In genomic region chr3:169458752-169459151, GRCh38 we compare ENCODE assay signal across 18 cellular contexts.
DNase-seq lines count a peak whose midpoint lies in the region; ATAC-seq, FAIRE-seq and TF ChIP-seq lines count a peak whose summit lies in the region.
"Had no signal": no experiment of that assay in that cellular context is flagged by ENCODE, and none has a peak within 500 bp of the region (broad histone marks: within the 10 kb centered on the region; RNA-seq: fewer than 3 reads in every experiment).

No MANE protein-coding gene starts in this region.

- no peak for TF ChIP-seq POLR2A in H54 (IDR thresholded peaks at IDR 0.05; ENCODE audit: low read depth, low read length)
- no peak for TF ChIP-seq POLR2A in Peyer's patch (IDR thresholded peaks at IDR 0.05)

- H3F3A ChIP-seq in Loucy (ENCODE audit: low read depth), result no peaks in the 10 kb centered on the region

- H3K9me3 ChIP-seq in Loucy (ENCODE audit: insufficient read depth, low read depth, low read length) (no peaks in the 10 kb centered on the region), Peyer's patch (no peaks in the 10 kb centered on the region)
- H3K9me3 ChIP-seq: A549 had no signal

- no peaks in the 10 kb centered on the region for H3K36me3 ChIP-seq in Loucy (ENCODE audit: insufficient read depth, low read length)
- no peaks in the 10 kb centered on the region for H3K36me3 ChIP-seq in Peyer's patch

- H3K27ac ChIP-seq in foreskin keratinocyte, result no peak overlapping the region
- no peak overlapping the region for H3K27ac ChIP-seq in Peyer's patch
- H3K27ac ChIP-seq: A549, GM23248 had no signal

- H3K4me3 ChIP-seq in Loucy (ENCODE audit: low read length, poor library complexity, severe bottlenecking) (no peak overlapping the region), epithelial cell of esophagus (ENCODE audit: low read length) (no peak overlapping the region), Peyer's patch (no peak overlapping the region)
- H3K4me3 ChIP-seq: A549, GM23248 had no signal

- H3K27me3 Mint-ChIP-seq in activated CD8-positive, alpha-beta memory T cell treated with anti-CD3 and anti-CD28 coated beads, Interleukin-2, amount 10 ng/mL, durations not matched to agents 7 days and 5 days, result no peaks in the 10 kb centered on the region

- 0 out of 2 replicates have a peak overlapping the region, but pooled peaks have one; percentile 11 for H2AFZ ChIP-seq in Loucy (ENCODE audit: low read length)
- H2AFZ ChIP-seq: GM23248 had no signal

- H3K27me3 ChIP-seq in Loucy (ENCODE audit: insufficient read depth, low read length, poor library complexity, severe bottlenecking) (no peaks in the 10 kb centered on the region), foreskin keratinocyte (no peaks in the 10 kb centered on the region), Peyer's patch (no peaks in the 10 kb centered on the region)

- no peaks in the 10 kb centered on the region for H4K20me1 ChIP-seq in Loucy (ENCODE audit: insufficient read depth, low read length, poor library complexity, severe bottlenecking)

- H3K4me1 ChIP-seq in Loucy (ENCODE audit: insufficient read depth, low read length, poor library complexity, severe bottlenecking), result peaks cover 10% of the 10 kb centered on the region
- H3K4me1 ChIP-seq in foreskin keratinocyte, result peaks cover 19% of the 10 kb centered on the region
- no peaks in the 10 kb centered on the region for H3K4me1 ChIP-seq in Peyer's patch
- H3K4me1 ChIP-seq: A549 had no signal

- H3K4me1 Mint-ChIP-seq in activated CD8-positive, alpha-beta memory T cell treated with anti-CD3 and anti-CD28 coated beads, Interleukin-2, amount 10 ng/mL, durations not matched to agents 7 days and 5 days, result no peaks in the 10 kb centered on the region
- H3K4me1 Mint-ChIP-seq: CD14-positive monocyte had no signal

- no peak for DNase-seq in H54 (ENCODE audit: insufficient read length, low spot score)
- peak; percentile 83 for DNase-seq in epithelial cell of esophagus (ENCODE audit: low read depth)
- DNase-seq in foreskin keratinocyte, result peak; percentile 36 to 74
- no peak for DNase-seq in Peyer's patch
- DNase-seq in stimulated activated CD4-positive, alpha-beta T cell treated with anti-CD3 and anti-CD28 coated beads, Interleukin-4, amount 100 ng/mL, for 24 hours, result no peak
- no peak for DNase-seq in activated CD8-positive, alpha-beta memory T cell treated with anti-CD3 and anti-CD28 coated beads, Interleukin-2, amount 10 ng/mL, durations not matched to agents 7 days and 5 days
- no peak for DNase-seq in AG08396 (ENCODE audit: low spot score)
- DNase-seq: CD8-positive, alpha-beta T cell; COR-L47; DMS79 treated with DMSO at 0.1 percent for 48 hours; EL; GM23248; H9 had no signal

- FAIRE-seq in H54 (lab: Jason Lieb, UNC), result peak; percentile 6
- FAIRE-seq: A549, G401.6, GM12891 had no signal

- no peak overlapping the region for H3K27ac Mint-ChIP-seq in activated CD8-positive, alpha-beta memory T cell treated with anti-CD3 and anti-CD28 coated beads, Interleukin-2, amount 10 ng/mL, durations not matched to agents 7 days and 5 days
- H3K27ac Mint-ChIP-seq: CD14-positive monocyte; CD8-positive, alpha-beta T cell; H9 had no signal

- no peaks in the 10 kb centered on the region for H3K79me2 ChIP-seq in Loucy (ENCODE audit: insufficient read depth, low read length)

- H3K36me3 Mint-ChIP-seq in activated CD8-positive, alpha-beta memory T cell treated with anti-CD3 and anti-CD28 coated beads, Interleukin-2, amount 10 ng/mL, durations not matched to agents 7 days and 5 days, result no peaks in the 10 kb centered on the region
- H3K36me3 Mint-ChIP-seq: CD14-positive monocyte; CD8-positive, alpha-beta T cell had no signal

- no peaks in the 10 kb centered on the region for H3K9me3 Mint-ChIP-seq in activated CD8-positive, alpha-beta memory T cell treated with anti-CD3 and anti-CD28 coated beads, Interleukin-2, amount 10 ng/mL, durations not matched to agents 7 days and 5 days (ENCODE audit: low read depth)
- H3K9me3 Mint-ChIP-seq: CD8-positive, alpha-beta T cell; H9 had no signal

- H3K9ac ChIP-seq in Loucy (ENCODE audit: low read depth, low read length, poor library complexity, severe bottlenecking), result no peak overlapping the region
- H3K9ac ChIP-seq: GM23248 had no signal

- TF ChIP-seq CTCF in Loucy (conservative IDR thresholded peaks at IDR 0.05; ENCODE audit: low read length) (no peak), epithelial cell of esophagus (IDR thresholded peaks at IDR 0.05; ENCODE audit: insufficient read depth, low read depth, low read length, missing control alignments) (no peak), foreskin keratinocyte (conservative IDR thresholded peaks at IDR 0.05) (no peak), Peyer's patch (IDR thresholded peaks at IDR 0.05) (no peak)

- ATAC-seq in foreskin keratinocyte, result peak; percentile 49
- no peak for ATAC-seq in activated CD8-positive, alpha-beta memory T cell treated with anti-CD3 and anti-CD28 coated beads, Interleukin-2, amount 10 ng/mL, durations not matched to agents 7 days and 5 days
- ATAC-seq: A549; CD8-positive, alpha-beta T cell had no signal

- no peak overlapping the region for H3K4me2 ChIP-seq in Loucy (ENCODE audit: low read depth, low read length, poor library complexity, severe bottlenecking)
- H3K4me2 ChIP-seq: A549 had no signal

- CTCF ChIA-PET in activated CD8-positive, alpha-beta memory T cell treated with anti-CD3 and anti-CD28 coated beads, Interleukin-2, amount 10 ng/mL, durations not matched to agents 7 days and 5 days (lab: Charles Lee), result no interaction called here

- no peak overlapping the region for H3K4me3 Mint-ChIP-seq in activated CD8-positive, alpha-beta memory T cell treated with anti-CD3 and anti-CD28 coated beads, Interleukin-2, amount 10 ng/mL, durations not matched to agents 7 days and 5 days
- H3K4me3 Mint-ChIP-seq: CD14-positive monocyte; CD8-positive, alpha-beta T cell; H9 had no signal

- no peaks in the 10 kb centered on the region for H3K9me2 ChIP-seq in Loucy (replicated peaks; ENCODE audit: low read depth, low read length)

Comparison
In these comparisons a context has a peak if more than half of its experiments do, and no peak if none do; other contexts are left out.
1. DNase-seq: peak in epithelial cell of esophagus (single experiment) and foreskin keratinocyte (2 of 2); none in H54 (single experiment), Peyer's patch (0 of 3), stimulated activated CD4-positive, alpha-beta T cell treated with anti-CD3 and anti-CD28 coated beads, Interleukin-4, amount 100 ng/mL, for 24 hours (single experiment), activated CD8-positive, alpha-beta memory T cell treated with anti-CD3 and anti-CD28 coated beads, Interleukin-2, amount 10 ng/mL, durations not matched to agents 7 days and 5 days (single experiment) and AG08396 (single experiment).